8 cellular contexts compared by ENCODE assay signal in genomic region chr19:58097783-58098681, GRCh38. TPM values are rescaled to one million over a fixed set of nuclear protein-coding genes. Genes with fewer than 3 reads are reported as not detected.
DNase-seq lines count a peak whose midpoint lies in the region; ATAC-seq, FAIRE-seq and TF ChIP-seq lines count a peak whose summit lies in the region.

A gene with protein sequence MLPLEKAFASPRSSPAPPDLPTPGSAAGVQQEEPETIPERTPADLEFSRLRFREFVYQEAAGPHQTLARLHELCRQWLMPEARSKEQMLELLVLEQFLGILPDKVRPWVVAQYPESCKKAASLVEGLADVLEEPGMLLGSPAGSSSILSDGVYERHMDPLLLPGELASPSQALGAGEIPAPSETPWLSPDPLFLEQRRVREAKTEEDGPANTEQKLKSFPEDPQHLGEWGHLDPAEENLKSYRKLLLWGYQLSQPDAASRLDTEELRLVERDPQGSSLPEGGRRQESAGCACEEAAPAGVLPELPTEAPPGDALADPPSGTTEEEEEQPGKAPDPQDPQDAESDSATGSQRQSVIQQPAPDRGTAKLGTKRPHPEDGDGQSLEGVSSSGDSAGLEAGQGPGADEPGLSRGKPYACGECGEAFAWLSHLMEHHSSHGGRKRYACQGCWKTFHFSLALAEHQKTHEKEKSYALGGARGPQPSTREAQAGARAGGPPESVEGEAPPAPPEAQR (minus strand): TSS chr19:58098231. CDS start chr19:58090267, 7,964 bp downstream.

- FAIRE-seq in bronchial epithelial cell (lab: Jason Lieb, UNC): peak; percentile 40

- peaks cover 46 to 94% (median 87%) of the 10 kb centered on the region in 7 donors for H3K9me3 Mint-ChIP-seq in CD14-positive monocyte
- peaks cover 10% of the 10 kb centered on the region for H3K9me3 Mint-ChIP-seq in WTC11

- peak within 1 kb of the TSS; percentile 39 for H3K27ac ChIP-seq in iPS-20b (ENCODE audit: low read length)
- H3K27ac ChIP-seq in skeletal muscle tissue (ENCODE audit: low read depth, low read length): peak within 1 kb of the TSS; percentile 97

- H3K4me1 ChIP-seq in iPS-20b (ENCODE audit: insufficient read depth, low read length): no peaks in the 10 kb centered on the region
- peaks cover 7 to 13% (median 12%) of the 10 kb centered on the region in 3 donors for H3K4me1 ChIP-seq in skeletal muscle tissue (ENCODE audit: control insufficient read depth in 3 of 3, insufficient read depth in 3 of 3, low read length in 3 of 3)

- H3K27me3 Mint-ChIP-seq in CD14-positive monocyte (ENCODE audit: low read depth in 3 of 3): peaks cover 0 to 7% (median 2%) of the 10 kb centered on the region in 3 donors
- H3K27me3 Mint-ChIP-seq in WTC11 (ENCODE audit: low read depth): no peaks in the 10 kb centered on the region

- H3K4me3 ChIP-seq in bronchial epithelial cell (ENCODE audit: low read depth, low read length) (peak within 1 kb of the TSS; percentile 98), iPS-20b (ENCODE audit: low read length) (peak within 1 kb of the TSS; percentile 85), skeletal muscle tissue (ENCODE audit: low read length in 3 of 3) (peak within 1 kb of the TSS; percentile 85 to 98 (median 90))

- CTCF ChIA-PET in WTC11 (lab: Charles Lee): interaction anchor here (1.3 to 1.5 kb wide), 3 partner anchors 39 to 76 kb away, joined by 3 read pairs; partner anchors contain the start of gene ZNF135

- peak; percentile 61 for ATAC-seq in GM21529 (IDR thresholded peaks at IDR 0.05; ENCODE audit: unreplicated experiment)
- peak; percentile 97 for ATAC-seq in WTC11

- H3K36me3 ChIP-seq in bronchial epithelial cell (ENCODE audit: control insufficient read depth, insufficient read depth, low read length) (peaks cover 1% of the 10 kb centered on the region), iPS-20b (ENCODE audit: insufficient read depth, low read depth, low read length) (no peaks in the 10 kb centered on the region), skeletal muscle tissue (ENCODE audit: control insufficient read depth in 3 of 3, insufficient read depth in 3 of 3, low read length in 3 of 3) (peaks cover 3 to 10% (median 5%) of the 10 kb centered on the region in 3 donors)

- H3K4me1 Mint-ChIP-seq in CD14-positive monocyte (peaks cover 10% of the 10 kb centered on the region), WTC11 (peaks cover 12% of the 10 kb centered on the region)

- TF ChIP-seq CTCF in CD14-positive monocyte (IDR thresholded peaks at IDR 0.05) (no peak), WTC11 (IDR thresholded peaks at IDR 0.05) (no peak), bronchial epithelial cell (IDR thresholded peaks at IDR 0.05; ENCODE audit: insufficient read depth, low read length, severe bottlenecking) (no peak)

- H3K9ac ChIP-seq in iPS-20b (ENCODE audit: low read depth, low read length): peak within 1 kb of the TSS; percentile 90
- peak within 1 kb of the TSS; percentile 93 to 97 (median 97) for H3K9ac ChIP-seq in skeletal muscle tissue (ENCODE audit: low read depth in 1 of 3, low read length in 3 of 3)

- H3K9me3 ChIP-seq in iPS-20b (ENCODE audit: insufficient read depth, low read depth, low read length) (peaks cover 57% of the 10 kb centered on the region), skeletal muscle tissue (ENCODE audit: control insufficient read depth in 3 of 3, low read length in 3 of 3) (peaks cover 4 to 26% (median 16%) of the 10 kb centered on the region in 3 donors)

- DNase-seq in CD14-positive monocyte (ENCODE audit: low spot score) (peak; percentile 91), NCI-H146 treated with DMSO at 0.1 percent for 48 hours (lab: John Stamatoyannopoulos, UW; ENCODE audit: unreplicated experiment) (peak; percentile 81), WTC11 (ENCODE audit: low spot score) (peak; percentile 99), bronchial epithelial cell (ENCODE audit: low read depth) (peak; percentile 84), NAMALWA (ENCODE audit: low spot score) (no peak)

- H3K27me3 ChIP-seq in bronchial epithelial cell (ENCODE audit: control insufficient read depth, insufficient read depth, low read length) (no peaks in the 10 kb centered on the region), iPS-20b (ENCODE audit: insufficient read depth, low read length) (no peaks in the 10 kb centered on the region), skeletal muscle tissue (ENCODE audit: control insufficient read depth in 3 of 3, insufficient read depth in 3 of 3, low read length in 3 of 3) (no peaks in the 10 kb centered on the region)

- POLR2A ChIA-PET in WTC11 (lab: Charles Lee): interaction anchor here (1.2 to 2.0 kb wide), 4 partner anchors 39 to 95 kb away, joined by 3 to 16 read pairs (median 4); partner anchors contain the start of genes ZNF135 and ZNF606

- intact Hi-C loops in CD14-positive monocyte (cut with micrococcal nuclease): loop anchor here in 1 of 2 donors (2.0 kb wide), 1 partner anchor 53 kb away; the partner anchor contains the start of gene ZNF329

- H3K4me3 Mint-ChIP-seq in CD14-positive monocyte: peak within 1 kb of the TSS; percentile 79 to 94
- H3K4me3 Mint-ChIP-seq in WTC11: peak within 1 kb of the TSS; percentile 73

- H3K36me3 Mint-ChIP-seq in CD14-positive monocyte: peaks cover 0 to 4% of the 10 kb centered on the region in 2 donors
- 0 out of 2 replicates have a peak, but pooled peaks cover 3% of the 10 kb centered on the region for H3K36me3 Mint-ChIP-seq in WTC11

- peak within 1 kb of the TSS; percentile 97 to 99 (median 98) for H3K27ac Mint-ChIP-seq in CD14-positive monocyte
- peak within 1 kb of the TSS; percentile 100 for H3K27ac Mint-ChIP-seq in WTC11

TF ChIP-seq in WTC11, 78 proteins besides CTCF, POLR2A, EP300 and RAD21 (continues in another document):
- TF ChIP-seq ARID4B (CRISPR knock-in tag; IDR thresholded peaks at IDR 0.05; ENCODE audit: borderline replicate concordance) (peak; percentile 77; the same call in 1 of the 2 replicates), AR (CRISPR knock-in tag; IDR thresholded peaks at IDR 0.05) (no peak), RELA (CRISPR knock-in tag; IDR thresholded peaks at IDR 0.05; ENCODE audit: borderline replicate concordance) (peak; percentile 54; the same call in 1 of the 2 replicates), NFYB (CRISPR knock-in tag; conservative IDR thresholded peaks at IDR 0.05; ENCODE audit: low read depth) (peak; percentile 98), ZNF416 (CRISPR knock-in tag; IDR thresholded peaks at IDR 0.05) (peak; percentile 75; the same call in 1 of the 2 replicates), SMAD4 (CRISPR knock-in tag; IDR thresholded peaks at IDR 0.05) (peak; percentile 54; the same call in 1 of the 2 replicates)

RNA-seq across cellular contexts. Expression of the gene that starts here (rescaled TPM):
- polyA plus RNA-seq in CD14-positive monocyte: 1 to 10 TPM; 1.1 to 2.3 TPM
- total RNA-seq in WTC11 (2021) (55.9 to 65.5 TPM (median 64.8 TPM) in 3 replicates), bronchial epithelial cell (16.6 and 40.8 TPM in 2 replicates), skeletal muscle tissue (50.6 TPM)
